ENCODE assay signal across 19 cellular contexts in the genomic region with DNA sequence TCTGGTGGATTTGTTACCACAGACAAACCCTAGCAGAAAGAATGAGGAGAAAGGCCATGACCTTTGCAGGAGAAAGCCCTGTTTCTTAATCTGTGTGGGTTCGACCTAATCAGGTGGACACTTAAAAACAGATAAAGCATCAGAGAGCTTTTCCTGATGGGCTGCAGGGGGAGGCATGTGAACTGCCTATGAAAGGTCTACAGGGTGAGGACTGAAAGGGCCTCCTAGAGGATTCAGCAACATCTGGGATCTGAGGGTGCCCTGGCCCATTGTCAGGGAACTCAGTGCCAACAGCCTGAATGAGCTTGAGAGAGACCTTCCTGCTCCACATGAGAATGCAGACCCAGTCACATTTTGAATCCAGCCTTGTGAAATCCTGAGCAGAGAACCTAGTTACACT.
"Had no signal": no experiment of that assay in that cellular context is flagged by ENCODE, and none has a peak within 500 bp of the region (broad histone marks: within the 10 kb centered on the region; RNA-seq: fewer than 3 reads in every experiment).

No MANE protein-coding gene starts in this region.

- FAIRE-seq: endometrium, kidney had no signal

- H3K4me1 ChIP-seq: gastroesophageal sphincter, sigmoid colon, stomach had no signal

- ATAC-seq: esophagus mucosa; gastroesophageal sphincter; left cardiac atrium; left ventricle myocardium superior; mucosa of descending colon; naive thymus-derived CD8-positive, alpha-beta T cell had no signal

- H3K9me3 ChIP-seq: gastroesophageal sphincter, mucosa of descending colon, sigmoid colon, stomach had no signal

- H3K36me3 ChIP-seq: gastroesophageal sphincter, sigmoid colon, stomach had no signal

- H3K4me3 ChIP-seq: coronary artery, gastroesophageal sphincter, mucosa of descending colon, sigmoid colon, skin epidermis, stomach had no signal

- DNase-seq: central memory CD4-positive, alpha-beta T cell; effector CD8-positive, alpha-beta T cell; glutamatergic neuron; immature natural killer cell; kidney; left cardiac atrium; left ventricle myocardium superior; mucosa of descending colon; naive thymus-derived CD8-positive, alpha-beta T cell; sigmoid colon; stimulated activated CD4-positive, alpha-beta T cell treated with anti-CD3 and anti-CD28 coated beads, Interleukin-12 subunit alpha, Interleukin-12 subunit beta, amount 100 ng/mL, for 4 hours; stimulated activated naive CD4-positive, alpha-beta T cell; stomach; trophoblast cell had no signal

- H3K27ac ChIP-seq: coronary artery, gastroesophageal sphincter, sigmoid colon, skin epidermis, stomach had no signal

- H3K27me3 ChIP-seq: gastroesophageal sphincter, sigmoid colon, stomach had no signal
